Comparison of ENCODE assay signal across 8 cellular contexts in the genomic region with DNA sequence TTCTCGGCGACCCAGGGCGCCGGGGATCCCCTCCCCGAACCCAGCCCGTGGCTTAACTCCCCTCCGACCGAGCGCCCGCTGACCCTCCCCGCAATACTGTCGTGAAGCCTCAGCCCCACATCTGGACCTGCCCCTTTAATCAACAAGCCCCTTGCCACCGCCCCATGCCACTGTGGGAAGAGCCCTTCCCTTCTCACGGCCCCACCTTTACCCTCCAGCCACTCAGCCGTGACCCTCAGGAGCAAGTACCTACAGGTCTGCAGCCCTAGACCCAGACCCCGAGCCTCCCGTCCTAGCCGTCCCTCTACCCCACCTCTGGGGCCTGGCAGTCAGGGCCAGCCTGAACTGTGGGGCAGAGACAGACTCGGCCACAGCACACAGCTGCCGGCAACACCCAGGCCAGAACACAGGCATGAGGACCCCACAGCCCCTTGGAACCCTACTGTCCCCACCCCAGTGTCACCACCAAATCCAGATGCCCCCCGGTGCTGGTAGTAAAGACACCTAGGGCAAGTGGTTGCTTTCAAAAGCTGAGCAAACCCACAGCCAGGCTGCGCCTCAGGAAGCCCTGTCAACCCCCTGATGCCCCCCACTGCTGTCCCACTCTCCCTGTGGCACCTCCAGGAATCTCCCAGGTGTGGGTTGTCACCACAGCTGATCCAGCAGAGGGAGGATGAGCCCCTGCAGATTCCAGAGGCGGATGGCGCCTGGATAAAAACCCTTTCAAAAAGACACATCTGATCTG. TPM values are rescaled to one million over a fixed set of nuclear protein-coding genes. Genes with fewer than 3 reads are reported as not detected.
DNase-seq lines count a peak whose midpoint lies in the region; ATAC-seq and TF ChIP-seq lines count a peak whose summit lies in the region.

No MANE protein-coding gene starts in this region.

- WGBS in lower leg skin, 2 donors: 21 to 22% methylated on average over 18 to 24 of the region's 24 CpGs

- H3K27me3 ChIP-seq in breast epithelium: no peaks in the 10 kb centered on the region
- H3K27me3 ChIP-seq in thoracic aorta (replicated peaks; ENCODE audit: insufficient read depth): no peaks in the 10 kb centered on the region

- peak overlapping the region; percentile 54 to 83 for H3K27ac ChIP-seq in breast epithelium
- peak overlapping the region; percentile 95 to 100 for H3K27ac ChIP-seq in thoracic aorta

- H3K36me3 ChIP-seq in breast epithelium: no peaks in the 10 kb centered on the region
- H3K36me3 ChIP-seq in thoracic aorta: peaks cover 7% of the 10 kb centered on the region

- H3K4me3 ChIP-seq in breast epithelium: peak overlapping the region; percentile 68 to 93 (median 70)
- H3K4me3 ChIP-seq in lower leg skin (ENCODE audit: low read depth, poor library complexity, severe bottlenecking): peak overlapping the region; percentile 53
- H3K4me3 ChIP-seq in thoracic aorta: peak overlapping the region; percentile 95

- peaks cover 0 to 10% of the 10 kb centered on the region in 2 donors for H3K4me1 ChIP-seq in breast epithelium
- peaks cover 31 to 73% of the 10 kb centered on the region in 2 donors for H3K4me1 ChIP-seq in thoracic aorta (ENCODE audit: control insufficient read depth in 1 of 2, low read depth in 2 of 2)

- H3K9me3 ChIP-seq in breast epithelium (no peaks in the 10 kb centered on the region), thoracic aorta (no peaks in the 10 kb centered on the region)

- intact Hi-C loops in breast epithelium (cut with DNase I; ENCODE audit: low total_unique reads) (loop anchor here (10.0 kb wide), 1 partner anchor 278 kb away; no protein-coding TSS in a partner anchor), lower leg skin (cut with DNase I; ENCODE audit: low total_unique reads) (no loop called here)

- TF ChIP-seq POLR2A in breast epithelium (IDR thresholded peaks at IDR 0.05) (no peak), lower leg skin (IDR thresholded peaks at IDR 0.05) (no peak)

- DNase-seq in NCI-H748 (lab: John Stamatoyannopoulos, UW; ENCODE audit: unreplicated experiment) (peak; percentile 15), NCI-H748 treated with DMSO at 0.1 percent for 48 hours (lab: John Stamatoyannopoulos, UW) (no peak), breast epithelium (ENCODE audit: low spot score in 2 of 2) (no peak), lower leg skin (ENCODE audit: low spot score in 2 of 2) (no peak), thoracic aorta (ENCODE audit: low spot score) (no peak), AML-193 (lab: John Stamatoyannopoulos, UW) (no peak), NCI-H510A treated with DMSO at 0.1 percent for 48 hours (lab: John Stamatoyannopoulos, UW) (no peak)

- TF ChIP-seq CTCF in breast epithelium (IDR thresholded peaks at IDR 0.05) (no peak), lower leg skin (IDR thresholded peaks at IDR 0.05) (no peak), thoracic aorta (IDR thresholded peaks at IDR 0.05) (no peak)

- ATAC-seq in thoracic aorta (ENCODE audit: insufficient number of reproducible peaks, low FRiP score, low read depth): no peak
- no peak for ATAC-seq in GM18858 (IDR thresholded peaks at IDR 0.05; ENCODE audit: unreplicated experiment)

RNA-seq across cellular contexts. Expression of a gene that starts 1.4 kb away (rescaled TPM):
- total RNA-seq in breast epithelium (1 to 10 TPM; 3.5 to 7.5 (median 4.5) TPM), lower leg skin (1 to 10 TPM in 3 of 4 donors, under 1 TPM in 1; 0.34 to 6.6 (median 2.7) TPM), thoracic aorta (100 to 1,000 TPM in 1 of 2 donors, 10 to 100 TPM in 1; 61.7 to 131 TPM)

Comparison
In these comparisons a context has a peak if more than half of its experiments do, and no peak if none do; other contexts are left out.
1. RNA of a gene that starts 1.4 kb away (total RNA-seq): 61.7 to 131 TPM in thoracic aorta; 3.5 to 7.5 TPM in breast epithelium and 0.34 to 6.6 TPM in lower leg skin; every median in the first group is over 4 times any median in the second.
2. Peak in every context shown above with its lines, with median percentiles within 50 percentile points of each other: H3K4me3 ChIP-seq.